ENCODE assay signal across 34 cellular contexts in genomic region chr10:18162021-18162631, GRCh38. TPM values are rescaled to one million over a fixed set of nuclear protein-coding genes. Genes with fewer than 3 reads are reported as not detected.
"Had no signal": no experiment of that assay in that cellular context is flagged by ENCODE, and none has a peak within 500 bp of the region (broad histone marks: within the 10 kb centered on the region; RNA-seq: fewer than 3 reads in every experiment).

No MANE protein-coding gene starts in this region.

- H3K27me3 ChIP-seq: adrenal gland, ascending aorta, brain microvascular endothelial cell, upper lobe of left lung had no signal

- H2AFZ ChIP-seq: parathyroid adenoma had no signal

- DNase-seq: activated CD4-positive, alpha-beta T cell treated with anti-CD3 and anti-CD28 coated beads for 4 hours; activated CD4-positive, alpha-beta T cell treated with anti-CD3 and anti-CD28 coated beads, Interleukin-2, amount 50 U/mL, for 4 hours; activated CD8-positive, alpha-beta memory T cell treated with anti-CD3 and anti-CD28 coated beads for 24 hours; activated effector memory CD4-positive, alpha-beta T cell treated with anti-CD3 and anti-CD28 coated beads, Interleukin-2, amount 50 U/mL, for 16 hours; activated naive CD4-positive, alpha-beta T cell treated with anti-CD3 and anti-CD28 coated beads for 36 hours; activated naive CD8-positive, alpha-beta T cell treated with anti-CD3 and anti-CD28 coated beads for 36 hours; activated T-cell treated with anti-CD3 and anti-CD28 coated beads, Interleukin-2, amount 50 U/mL, for 1 hour; brain microvascular endothelial cell; caudate nucleus; cortex of kidney; effector memory CD8-positive, alpha-beta T cell; kidney; left colon; naive B cell; nephron progenitor cell; nucleus accumbens; psoas muscle; stimulated activated CD4-positive, alpha-beta T cell treated with anti-CD3 and anti-CD28 coated beads, Interleukin-1b, Interleukin-23, amount 100 ng/mL, for 48 hours; stimulated activated CD4-positive, alpha-beta T cell treated with anti-CD3 and anti-CD28 coated beads, Interleukin-4, amount 100 ng/mL, for 4 hours; stimulated activated CD8-positive, alpha-beta memory T cell treated with anti-CD3 and anti-CD28 coated beads, Interleukin-4, amount 100 ng/mL, for 48 hours; stimulated activated naive CD8-positive, alpha-beta T cell treated with anti-CD3 and anti-CD28 coated beads, Interleukin-15, amount 100 ng/mL, for 72 hours; substantia nigra; upper lobe of left lung had no signal

- H3K4me3 ChIP-seq: adrenal gland, ascending aorta, psoas muscle, smooth muscle cell, upper lobe of left lung had no signal

- H3K27ac ChIP-seq: adrenal gland, ascending aorta, brain microvascular endothelial cell, parathyroid adenoma, psoas muscle, upper lobe of left lung, VCaP had no signal

- H3K36me3 ChIP-seq: adrenal gland, ascending aorta, brain microvascular endothelial cell, upper lobe of left lung had no signal

- ATAC-seq: effector memory CD8-positive, alpha-beta T cell; left colon; psoas muscle; stimulated activated memory B cell treated with anti-CD40 and anti-IgM and Interleukin-4, amounts not matched to agents 10 μg/mL and 1 μg/mL and 100 μg/mL, for 72 hours; stimulated activated naive CD8-positive, alpha-beta T cell treated with anti-CD3 and anti-CD28 coated beads, Interleukin-15, amount 100 ng/mL, for 72 hours had no signal

- H3K27me3 Mint-ChIP-seq: activated naive CD8-positive, alpha-beta T cell treated with anti-CD3 and anti-CD28 coated beads for 36 hours; effector memory CD8-positive, alpha-beta T cell; stimulated activated memory B cell treated with anti-CD40 and anti-IgM and Interleukin-4, amounts not matched to agents 10 μg/mL and 1 μg/mL and 100 μg/mL, for 72 hours; stimulated activated naive CD8-positive, alpha-beta T cell treated with anti-CD3 and anti-CD28 coated beads, Interleukin-15, amount 100 ng/mL, for 72 hours had no signal

- FAIRE-seq: endothelial cell of umbilical vein, frontal cortex, kidney had no signal

- H3K4me1 Mint-ChIP-seq: activated naive CD8-positive, alpha-beta T cell treated with anti-CD3 and anti-CD28 coated beads for 36 hours; naive B cell; stimulated activated memory B cell treated with anti-CD40 and anti-IgM and Interleukin-4, amounts not matched to agents 10 μg/mL and 1 μg/mL and 100 μg/mL, for 72 hours; stimulated activated naive CD8-positive, alpha-beta T cell treated with anti-CD3 and anti-CD28 coated beads, Interleukin-15, amount 100 ng/mL, for 72 hours had no signal

- H3K36me3 Mint-ChIP-seq: activated naive CD8-positive, alpha-beta T cell treated with anti-CD3 and anti-CD28 coated beads for 36 hours; mesothelial cell of epicardium; naive B cell; stimulated activated memory B cell treated with anti-CD40 and anti-IgM and Interleukin-4, amounts not matched to agents 10 μg/mL and 1 μg/mL and 100 μg/mL, for 72 hours had no signal

- H3K9ac ChIP-seq: parathyroid adenoma had no signal

- H3K9me3 ChIP-seq: adrenal gland, ascending aorta, psoas muscle, upper lobe of left lung had no signal

- H3K27ac Mint-ChIP-seq: activated naive CD4-positive, alpha-beta T cell treated with anti-CD3 and anti-CD28 coated beads for 36 hours; activated naive CD8-positive, alpha-beta T cell treated with anti-CD3 and anti-CD28 coated beads for 36 hours; activated T-helper 1 cell treated with anti-CD3 and anti-CD28 coated beads, Interleukin-12 subunit alpha, Interleukin-12 subunit beta, Interleukin-2, Interleukin-4 antibody, amounts not matched to agents 30 ng/mL and 10 ng/mL and 1 ng/mL, durations not matched to agents 14 hours and 24 hours and 36 hours; effector memory CD8-positive, alpha-beta T cell; mesothelial cell of epicardium; naive B cell; stimulated activated memory B cell treated with anti-CD40 and anti-IgM and Interleukin-4, amounts not matched to agents 10 μg/mL and 1 μg/mL and 100 μg/mL, for 72 hours; stimulated activated naive CD8-positive, alpha-beta T cell treated with anti-CD3 and anti-CD28 coated beads, Interleukin-15, amount 100 ng/mL, for 72 hours had no signal

- H3K79me2 ChIP-seq: parathyroid adenoma had no signal

- H3K9me3 Mint-ChIP-seq: activated naive CD4-positive, alpha-beta T cell treated with anti-CD3 and anti-CD28 coated beads for 36 hours; activated naive CD8-positive, alpha-beta T cell treated with anti-CD3 and anti-CD28 coated beads for 36 hours; activated T-helper 1 cell treated with anti-CD3 and anti-CD28 coated beads, Interleukin-12 subunit alpha, Interleukin-12 subunit beta, Interleukin-2, Interleukin-4 antibody, amounts not matched to agents 30 ng/mL and 10 ng/mL and 1 ng/mL, durations not matched to agents 14 hours and 24 hours and 36 hours; mesothelial cell of epicardium; nephron progenitor cell; stimulated activated naive CD8-positive, alpha-beta T cell treated with anti-CD3 and anti-CD28 coated beads, Interleukin-15, amount 100 ng/mL, for 72 hours had no signal

- H3K4me3 Mint-ChIP-seq: activated naive CD4-positive, alpha-beta T cell treated with anti-CD3 and anti-CD28 coated beads for 36 hours; activated naive CD8-positive, alpha-beta T cell treated with anti-CD3 and anti-CD28 coated beads for 36 hours; activated T-helper 1 cell treated with anti-CD3 and anti-CD28 coated beads, Interleukin-12 subunit alpha, Interleukin-12 subunit beta, Interleukin-2, Interleukin-4 antibody, amounts not matched to agents 30 ng/mL and 10 ng/mL and 1 ng/mL, durations not matched to agents 14 hours and 24 hours and 36 hours; effector memory CD8-positive, alpha-beta T cell; mesothelial cell of epicardium; naive B cell; nephron progenitor cell; stimulated activated memory B cell treated with anti-CD40 and anti-IgM and Interleukin-4, amounts not matched to agents 10 μg/mL and 1 μg/mL and 100 μg/mL, for 72 hours; stimulated activated naive CD8-positive, alpha-beta T cell treated with anti-CD3 and anti-CD28 coated beads, Interleukin-15, amount 100 ng/mL, for 72 hours had no signal

- H3K4me1 ChIP-seq: parathyroid adenoma, psoas muscle, upper lobe of left lung had no signal

- H3K4me2 ChIP-seq: smooth muscle cell had no signal

RNA-seq across cellular contexts. Expression of gene CACNB2, which starts 21.9 kb away (rescaled TPM):
- total RNA-seq: activated naive CD4-positive, alpha-beta T cell treated with anti-CD3 and anti-CD28 coated beads for 36 hours; activated naive CD8-positive, alpha-beta T cell treated with anti-CD3 and anti-CD28 coated beads for 36 hours; endothelial cell of umbilical vein; T-helper 1 cell treated with Interleukin-12 subunit alpha and Interleukin-12 subunit beta and Interleukin-4 antibody, amounts not matched to agents 30 ng/mL and 1 ng/mL, for 36 hours had no signal
- polyA plus RNA-seq: endothelial cell of umbilical vein had no signal
